Comparison of ENCODE assay signal across 16 cellular contexts in genomic region chr5:157545911-157546310, GRCh38. TPM values are rescaled to one million over a fixed set of nuclear protein-coding genes. Genes with fewer than 3 reads are reported as not detected.
DNase-seq lines count a peak whose midpoint lies in the region; ATAC-seq lines count a peak whose summit lies in the region.
"Had no signal": no experiment of that assay in that cellular context is flagged by ENCODE, and none has a peak within 500 bp of the region (broad histone marks: within the 10 kb centered on the region; RNA-seq: fewer than 3 reads in every experiment).

No MANE protein-coding gene starts in this region.

- H3K4me1 Mint-ChIP-seq in CD8-positive, alpha-beta memory T cell: peaks cover 81 to 98% (median 98%) of the 10 kb centered on the region in 3 donors
- H3K4me1 Mint-ChIP-seq in activated T-helper 17 cell treated with anti-CD3 and anti-CD28 coated beads, Interleukin-2, amount 50 U/mL, for 72 hours: peaks cover 86% of the 10 kb centered on the region
- H3K4me1 Mint-ChIP-seq in naive B cell: peaks cover 93 to 100% (median 96%) of the 10 kb centered on the region in 3 donors

- CTCF ChIA-PET in CD8-positive, alpha-beta memory T cell (lab: Charles Lee): interaction anchor here (1.3 kb wide), 1 partner anchor 198 kb away, joined by 4 read pairs; the partner anchor contains the start of gene LSM11

- no peak overlapping the region for H3K27ac ChIP-seq in BLaER1 treated with 17β-estradiol and CSF1 and Interleukin-3, amounts not matched to agents 10 nM and 100 nM
- no peak overlapping the region for H3K27ac ChIP-seq in CD8-positive, alpha-beta memory T cell (ENCODE audit: low read depth, low read length)
- H3K27ac ChIP-seq: BLaER1, PC-9 had no signal

- POLR2A ChIA-PET in CD8-positive, alpha-beta memory T cell (lab: Charles Lee): no interaction called here

- H3K27me3 Mint-ChIP-seq in CD8-positive, alpha-beta memory T cell: no peaks in the 10 kb centered on the region
- H3K27me3 Mint-ChIP-seq in activated T-helper 17 cell treated with anti-CD3 and anti-CD28 coated beads, Interleukin-2, amount 50 U/mL, for 72 hours: no peaks in the 10 kb centered on the region
- no peaks in the 10 kb centered on the region for H3K27me3 Mint-ChIP-seq in naive B cell

- peaks cover 18 to 43% (median 33%) of the 10 kb centered on the region in 10 experiments for H3K4me1 ChIP-seq in BLaER1 treated with 17β-estradiol and CSF1 and Interleukin-3, amounts not matched to agents 10 nM and 100 nM
- peaks cover 66% of the 10 kb centered on the region for H3K4me1 ChIP-seq in CD8-positive, alpha-beta memory T cell (ENCODE audit: insufficient read depth, low read length)

- H3K36me3 Mint-ChIP-seq in CD8-positive, alpha-beta memory T cell: peaks cover 0 to 6% (median 3%) of the 10 kb centered on the region in 3 donors
- peaks cover 74% of the 10 kb centered on the region for H3K36me3 Mint-ChIP-seq in activated T-helper 17 cell treated with anti-CD3 and anti-CD28 coated beads, Interleukin-2, amount 50 U/mL, for 72 hours (ENCODE audit: low read depth)
- H3K36me3 Mint-ChIP-seq in naive B cell: peaks cover 23 to 40% of the 10 kb centered on the region in 2 donors

- H3K27ac Mint-ChIP-seq in CD8-positive, alpha-beta memory T cell: peak overlapping the region in 7 of 8 donors; percentile 20 to 92 (median 84)
- H3K27ac Mint-ChIP-seq in activated T-helper 17 cell treated with anti-CD3 and anti-CD28 coated beads, Interleukin-2, amount 50 U/mL, for 72 hours: peak overlapping the region; percentile 95
- peak overlapping the region in 5 of 6 donors; percentile 34 to 94 (median 69) for H3K27ac Mint-ChIP-seq in naive B cell
- H3K27ac Mint-ChIP-seq: GM23338 had no signal

- H3K4me3 ChIP-seq in BLaER1 treated with 17β-estradiol and CSF1 and Interleukin-3, amounts not matched to agents 10 nM and 100 nM: no peak overlapping the region
- H3K4me3 ChIP-seq in CD8-positive, alpha-beta memory T cell (ENCODE audit: low read length): no peak overlapping the region
- H3K4me3 ChIP-seq: BLaER1, GM23338, left lung, PC-9 had no signal

- H3K36me3 ChIP-seq in BLaER1 treated with 17β-estradiol and CSF1 and Interleukin-3, amounts not matched to agents 10 nM and 100 nM: peaks cover 0 to 3% (median 0%) of the 10 kb centered on the region in 11 experiments; a peak in 3 of 22 replicates
- H3K36me3 ChIP-seq in CD8-positive, alpha-beta memory T cell (ENCODE audit: insufficient read depth, low read length): no peaks in the 10 kb centered on the region
- H3K36me3 ChIP-seq: BLaER1, left lung had no signal

- DNase-seq in CD8-positive, alpha-beta memory T cell: no peak
- DNase-seq in naive B cell (no peak), GDM1 (lab: John Stamatoyannopoulos, UW) (no peak)
- DNase-seq: activated CD8-positive, alpha-beta memory T cell treated with anti-CD3 and anti-CD28 coated beads, Interleukin-2, amount 50 U/mL, for 4 hours; DMS79; effector CD4-positive, alpha-beta T cell; left lung; NCI-H1694 treated with DMSO at 0.1 percent for 48 hours; NCI-H510A treated with DMSO at 0.1 percent for 48 hours; PC-9 had no signal

- H4K20me1 ChIP-seq in BLaER1 treated with 17β-estradiol and CSF1 and Interleukin-3, amounts not matched to agents 10 nM and 100 nM: peaks cover 0 to 59% (median 0%) of the 10 kb centered on the region in 11 experiments; a peak in 3 of 22 replicates
- H4K20me1 ChIP-seq: BLaER1 had no signal

- H3K9me3 ChIP-seq in BLaER1 treated with 17β-estradiol and CSF1 and Interleukin-3, amounts not matched to agents 10 nM and 100 nM (replicated peaks in 1 of 11): peaks cover 0 to 2% (median 0%) of the 10 kb centered on the region in 11 experiments; a peak in 1 of 22 replicates
- H3K9me3 ChIP-seq in CD8-positive, alpha-beta memory T cell (ENCODE audit: low read length): no peaks in the 10 kb centered on the region
- H3K9me3 ChIP-seq: left lung had no signal

- no peak overlapping the region for H3K9ac ChIP-seq in BLaER1 treated with 17β-estradiol and CSF1 and Interleukin-3, amounts not matched to agents 10 nM and 100 nM
- H3K9ac ChIP-seq: BLaER1 had no signal

- no peak for ATAC-seq in activated T-helper 17 cell treated with anti-CD3 and anti-CD28 coated beads, Interleukin-2, amount 50 U/mL, for 72 hours (replicated peaks)
- ATAC-seq in naive B cell (ENCODE audit: low read depth in 2 of 2) (no peak), HG02623 (IDR thresholded peaks at IDR 0.05; ENCODE audit: unreplicated experiment) (no peak), GM21367 (IDR thresholded peaks at IDR 0.05; ENCODE audit: unreplicated experiment) (no peak)
- ATAC-seq: GM23338, left lung had no signal

- H3K4me3 Mint-ChIP-seq in CD8-positive, alpha-beta memory T cell: peak overlapping the region in 4 of 7 donors; percentile 5 to 71 (median 43)
- peak overlapping the region; percentile 85 for H3K4me3 Mint-ChIP-seq in activated T-helper 17 cell treated with anti-CD3 and anti-CD28 coated beads, Interleukin-2, amount 50 U/mL, for 72 hours
- H3K4me3 Mint-ChIP-seq in naive B cell: peak overlapping the region in 5 of 8 donors; percentile 11 to 63 (median 30)
- H3K4me3 Mint-ChIP-seq: GM23338 had no signal

- H3K27me3 ChIP-seq in BLaER1 treated with 17β-estradiol and CSF1 and Interleukin-3, amounts not matched to agents 10 nM and 100 nM: no peaks in the 10 kb centered on the region
- no peaks in the 10 kb centered on the region for H3K27me3 ChIP-seq in CD8-positive, alpha-beta memory T cell (ENCODE audit: insufficient read depth, low read length, poor library complexity, severe bottlenecking)
- H3K27me3 ChIP-seq: BLaER1, left lung had no signal

- H3K9me3 Mint-ChIP-seq in CD8-positive, alpha-beta memory T cell: no peaks in the 10 kb centered on the region
- H3K9me3 Mint-ChIP-seq in activated T-helper 17 cell treated with anti-CD3 and anti-CD28 coated beads, Interleukin-2, amount 50 U/mL, for 72 hours: no peaks in the 10 kb centered on the region
- no peaks in the 10 kb centered on the region for H3K9me3 Mint-ChIP-seq in naive B cell
- H3K9me3 Mint-ChIP-seq: GM23338 had no signal

- peak overlapping the region in 6 of 11 experiments; percentile 0 to 30 (median 11); a peak in 5 of 22 replicates for H3K4me2 ChIP-seq in BLaER1 treated with 17β-estradiol and CSF1 and Interleukin-3, amounts not matched to agents 10 nM and 100 nM
- H3K4me2 ChIP-seq: BLaER1, GM23338, PC-9 had no signal

RNA-seq across cellular contexts. Expression of gene ADAM19, which starts 29.7 kb away (rescaled TPM):
- total RNA-seq in CD8-positive, alpha-beta memory T cell: 10 to 100 TPM; 26.5 to 26.8 TPM
- 4.1 TPM for polyA plus RNA-seq in CD8-positive, alpha-beta memory T cell
- 100 to 1,000 TPM in 1 of 2 donors, 10 to 100 TPM in 1; 71.2 to 145 TPM for total RNA-seq in activated T-helper 17 cell treated with anti-CD3 and anti-CD28 coated beads, Interleukin-2, amount 50 U/mL, for 72 hours
- 10 to 100 TPM in 5 of 6 donors, 1 to 10 TPM in 1; 6.3 to 75.5 (median 43.4) TPM for polyA plus RNA-seq in naive B cell (ENCODE audit: low read depth in 6 of 6)

Comparison
In these comparisons a context has a peak if more than half of its experiments do, and no peak if none do; other contexts are left out.
1. H3K4me3 Mint-ChIP-seq: peak in every context shown above with its lines; median percentile 85 in activated T-helper 17 cell treated with anti-CD3 and anti-CD28 coated beads, Interleukin-2, amount 50 U/mL, for 72 hours; 43 in CD8-positive, alpha-beta memory T cell; 30 in naive B cell.